ENCODE assay signal across 26 cellular contexts in the genomic region with DNA sequence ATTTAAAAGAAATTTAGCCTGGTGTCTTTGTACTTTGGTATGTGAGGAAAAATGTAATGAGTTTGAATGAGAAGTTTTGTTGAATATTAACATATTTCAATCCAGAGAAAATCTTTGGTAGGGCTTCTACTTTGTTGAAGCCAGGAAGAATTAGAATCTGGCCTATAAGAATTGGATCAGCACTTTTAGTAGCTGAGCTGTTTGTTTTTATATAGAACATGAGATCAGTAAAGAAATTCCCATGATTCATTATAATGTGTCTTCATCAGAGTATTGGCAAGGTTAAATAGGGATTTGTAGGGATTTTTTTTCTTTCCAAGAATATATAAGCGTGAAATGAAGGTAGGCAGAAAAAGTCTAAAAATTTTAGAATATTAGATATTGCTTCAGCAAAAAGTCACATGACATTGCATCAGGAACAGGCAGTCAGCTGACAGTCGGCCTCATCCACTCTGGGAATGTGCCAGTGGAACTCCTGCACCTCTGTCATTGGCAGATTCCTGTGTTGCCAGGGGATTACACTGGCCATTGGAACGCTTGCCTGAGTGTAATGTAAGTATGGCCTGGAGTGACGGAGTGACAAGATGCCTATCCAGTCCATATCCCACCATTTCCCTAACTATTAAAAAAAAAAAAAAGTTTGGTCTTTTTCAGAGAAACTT.
DNase-seq lines count a peak whose midpoint lies in the region; ATAC-seq and TF ChIP-seq lines count a peak whose summit lies in the region.
"Had no signal": no experiment of that assay in that cellular context is flagged by ENCODE, and none has a peak within 500 bp of the region (broad histone marks: within the 10 kb centered on the region; RNA-seq: fewer than 3 reads in every experiment).

No MANE protein-coding gene starts in this region.

- intact Hi-C loops in CD4-positive, alpha-beta T cell (cut with DNase I, micrococcal nuclease), result no loop called here

- H3K9me3 ChIP-seq in CD4-positive, alpha-beta T cell (ENCODE audit: control insufficient read depth, low read length), result no peaks in the 10 kb centered on the region
- H3K9me3 ChIP-seq: lower lobe of right lung, prostate gland had no signal

- H3K27me3 ChIP-seq in CD4-positive, alpha-beta T cell (ENCODE audit: control insufficient read depth, insufficient read depth, low read length), result no peaks in the 10 kb centered on the region

- no peak overlapping the region for H3K27ac Mint-ChIP-seq in CD4-positive, alpha-beta T cell
- H3K27ac Mint-ChIP-seq: activated naive CD8-positive, alpha-beta T cell; type B pancreatic cell had no signal

- peaks cover 41% of the 10 kb centered on the region for H3K36me3 Mint-ChIP-seq in CD4-positive, alpha-beta T cell (ENCODE audit: low read depth)

- CTCF ChIA-PET in CD4-positive, alpha-beta T cell (lab: Charles Lee), result no interaction called here

- DNase-seq in ACHN, result peak; percentile 17
- DNase-seq in amniotic epithelial cell (ENCODE audit: low read depth), result peak; percentile 32
- DNase-seq in fibroblast of the aortic adventitia (ENCODE audit: low read depth), result peak; percentile 52
- peak; percentile 18 for DNase-seq in renal cortical epithelial cell (ENCODE audit: low read depth)
- no peak for DNase-seq in cerebellar nuclear complex (lab: John Stamatoyannopoulos, UW)
- no peak for DNase-seq in CD4-positive, alpha-beta T cell
- no peak for DNase-seq in NCI-H748 (lab: John Stamatoyannopoulos, UW; ENCODE audit: unreplicated experiment)
- no peak for DNase-seq in NCI-H82 (lab: John Stamatoyannopoulos, UW)
- DNase-seq: activated CD4-positive, alpha-beta T cell treated with anti-CD3 and anti-CD28 coated beads, Interleukin-2, amount 50 U/mL, for 1 hour; GOT3; immature natural killer cell; lower lobe of right lung; NCI-H1105 treated with DMSO at 0.1 percent for 48 hours; NCI-H2081; NCI-H446 treated with DMSO at 0.1 percent for 48 hours; NK-92 treated with Interleukin-12 subunit alpha and Interleukin-12 subunit beta, amount 100 ng/mL, for 24 hours had no signal

- no peaks in the 10 kb centered on the region for H3K9me3 Mint-ChIP-seq in CD4-positive, alpha-beta T cell
- H3K9me3 Mint-ChIP-seq: activated T-helper 17 cell treated with anti-CD3 and anti-CD28 coated beads, Interleukin-2, amount 50 U/mL, for 72 hours; CD14-positive monocyte; immature natural killer cell; neural crest cell; type B pancreatic cell had no signal

- no peak overlapping the region for H3K27ac ChIP-seq in CD4-positive, alpha-beta T cell (ENCODE audit: low read depth, low read length)
- H3K27ac ChIP-seq: coronary artery, HL-60, lower lobe of right lung, prostate gland, SK-N-MC had no signal

- in situ Hi-C loops in ACHN (cut with HindIII; ENCODE audit: low pct_ligation_motif_present, low pct_unique_long_range_greater_than_20kb, low sequenced_read_pairs), result no loop called here

- POLR2A ChIA-PET in CD4-positive, alpha-beta T cell (lab: Charles Lee), result interaction anchor here (1.5 kb wide), 1 partner anchor 61 kb away, joined by 3 read pairs; a partner anchor contains a TSS

- no peak overlapping the region for H3K4me3 Mint-ChIP-seq in CD4-positive, alpha-beta T cell
- H3K4me3 Mint-ChIP-seq: activated naive CD8-positive, alpha-beta T cell; activated T-helper 17 cell treated with anti-CD3 and anti-CD28 coated beads, Interleukin-2, amount 50 U/mL, for 72 hours; CD14-positive monocyte; immature natural killer cell; neural crest cell; type B pancreatic cell had no signal

- no peak for TF ChIP-seq CTCF in fibroblast of the aortic adventitia (IDR thresholded peaks at IDR 0.05; ENCODE audit: insufficient read depth, low read length)
- no peak for TF ChIP-seq CTCF in CD4-positive, alpha-beta T cell (IDR thresholded peaks at IDR 0.05)

- H3K4me1 Mint-ChIP-seq in CD4-positive, alpha-beta T cell (ENCODE audit: low read depth), result no peaks in the 10 kb centered on the region
- H3K4me1 Mint-ChIP-seq: immature natural killer cell, neural crest cell had no signal

- no peak for ATAC-seq in CD4-positive, alpha-beta T cell (ENCODE audit: poor library complexity)
- ATAC-seq: activated T-helper 17 cell treated with anti-CD3 and anti-CD28 coated beads, Interleukin-2, amount 50 U/mL, for 72 hours; lower lobe of right lung; Panc1 had no signal

- no peaks in the 10 kb centered on the region for H3K27me3 Mint-ChIP-seq in CD4-positive, alpha-beta T cell
- H3K27me3 Mint-ChIP-seq: activated naive CD8-positive, alpha-beta T cell; activated T-helper 17 cell treated with anti-CD3 and anti-CD28 coated beads, Interleukin-2, amount 50 U/mL, for 72 hours; type B pancreatic cell had no signal

- no peak overlapping the region for H3K4me3 ChIP-seq in fibroblast of the aortic adventitia (ENCODE audit: low read depth, low read length)
- H3K4me3 ChIP-seq: coronary artery, lower lobe of right lung, prostate gland, SK-N-MC had no signal

Comparison
In these comparisons a context has a peak if more than half of its experiments do, and no peak if none do; other contexts are left out.
1. DNase-seq: peak in ACHN (single experiment), amniotic epithelial cell (single experiment), fibroblast of the aortic adventitia (single experiment) and renal cortical epithelial cell (single experiment); none in cerebellar nuclear complex (0 of 2), CD4-positive, alpha-beta T cell (0 of 10), NCI-H748 (single experiment) and NCI-H82 (single experiment).